In the genomic region with DNA sequence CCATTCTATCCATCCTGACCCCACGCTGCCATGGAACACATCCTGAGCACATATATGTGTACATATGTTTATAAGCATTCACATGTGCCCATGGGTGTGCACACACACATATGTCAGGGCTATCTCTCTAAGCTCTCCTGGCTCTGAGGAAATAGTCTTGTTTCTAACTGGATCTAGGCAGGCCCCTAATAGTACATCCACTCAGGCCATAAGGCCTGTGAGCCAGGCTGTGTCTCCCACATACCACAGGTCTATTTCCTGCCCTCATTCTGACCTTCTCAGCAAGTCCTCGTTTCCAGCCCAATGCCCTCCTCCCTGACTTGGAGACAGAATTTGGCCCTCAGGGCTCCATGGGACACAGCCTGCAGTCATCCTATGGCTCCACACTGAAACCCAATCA, we compare ENCODE assay signal across 19 cellular contexts.
DNase-seq lines count a peak whose midpoint lies in the region; FAIRE-seq lines count a peak whose summit lies in the region.
"Had no signal": no experiment of that assay in that cellular context is flagged by ENCODE, and none has a peak within 500 bp of the region (broad histone marks: within the 10 kb centered on the region; RNA-seq: fewer than 3 reads in every experiment).

No MANE protein-coding gene starts in this region.

- FAIRE-seq in GM19239 (lab: Jason Lieb, UNC) (peak; percentile 63), RCC 7860 (lab: Jason Lieb, UNC) (no peak)
- FAIRE-seq: A549 had no signal

- no peaks in the 10 kb centered on the region for H3K9me3 ChIP-seq in neuronal stem cell (replicated peaks in 1 of 2; ENCODE audit: control insufficient read depth in 2 of 2, insufficient read depth in 1 of 2, low read depth in 1 of 2, low read length in 2 of 2)
- H3K9me3 ChIP-seq: A549, BLaER1 had no signal

- H4K8ac ChIP-seq in neuronal stem cell (ENCODE audit: low read depth, low read length): no peak overlapping the region

- WGBS in neuronal stem cell (ENCODE audit: extremely low coverage in 2 of 2, insufficient read length in 2 of 2, insufficient replicate concordance in 1 of 2), 2 donors: no CpG with 5 or more reads among the region's 2 CpGs

- H3K4me1 Mint-ChIP-seq in activated CD4-positive, alpha-beta T cell treated with anti-CD3 and anti-CD28 coated beads, Interleukin-2, amount 10 ng/mL, durations not matched to agents 24 days and 14 days: no peaks in the 10 kb centered on the region
- H3K4me1 Mint-ChIP-seq: CD14-positive monocyte had no signal

- no peak overlapping the region for H3K4me2 ChIP-seq in neuronal stem cell (ENCODE audit: insufficient read depth, low read length, poor library complexity, severe bottlenecking)
- H3K4me2 ChIP-seq: A549, BLaER1, GM23338 had no signal

- H3K23ac ChIP-seq in neuronal stem cell (ENCODE audit: low read depth, low read length, poor library complexity): peak overlapping the region; percentile 18

- H3K4ac ChIP-seq in neuronal stem cell (ENCODE audit: low read length): no peak overlapping the region

- DNase-seq in activated CD4-positive, alpha-beta T cell treated with anti-CD3 and anti-CD28 coated beads, Interleukin-2, amount 10 ng/mL, durations not matched to agents 24 days and 14 days: peak; percentile 37
- DNase-seq in activated CD4-positive, alpha-beta T cell treated with anti-CD3 and anti-CD28 coated beads for 4 hours: no peak
- no peak for DNase-seq in GM19239 (ENCODE audit: insufficient read length, low spot score)
- DNase-seq in cerebellar cortex (ENCODE audit: low spot score): peak; percentile 23
- no peak for DNase-seq in neuronal stem cell (ENCODE audit: low spot score)
- DNase-seq in RCC 7860 (ENCODE audit: low spot score): no peak
- no peak for DNase-seq in CD1c-positive myeloid dendritic cell (ENCODE audit: extremely low spot score)
- DNase-seq in DMS114 treated with DMSO at 0.1 percent for 48 hours (lab: John Stamatoyannopoulos, UW; ENCODE audit: unreplicated experiment): no peak
- DNase-seq: CD8-positive, alpha-beta T cell; DMS 273 treated with DMSO at 0.1 percent for 48 hours; GDM1; H7; HFFc6; KG1 had no signal

- no peak overlapping the region for H3K27ac ChIP-seq in neuronal stem cell (replicated peaks; ENCODE audit: low read length)
- H3K27ac ChIP-seq: 22Rv1, A549, BLaER1 had no signal

- H2BK15ac ChIP-seq in neuronal stem cell (ENCODE audit: low read length): no peak overlapping the region

- H2AFZ ChIP-seq in neuronal stem cell (ENCODE audit: low read length): no peak overlapping the region
- H2AFZ ChIP-seq: GM23338 had no signal

- no peaks in the 10 kb centered on the region for H3K79me1 ChIP-seq in neuronal stem cell (ENCODE audit: low read depth, low read length)

- H3K4me3 ChIP-seq in neuronal stem cell (ENCODE audit: low read length in 2 of 2): no peak overlapping the region
- H3K4me3 ChIP-seq: A549, BLaER1, GM23338 had no signal

- no peak overlapping the region for H2BK12ac ChIP-seq in neuronal stem cell (ENCODE audit: low read length)

- H2BK120ac ChIP-seq in neuronal stem cell (ENCODE audit: low read depth, low read length): no peak overlapping the region

- no peak overlapping the region for H2BK5ac ChIP-seq in neuronal stem cell (ENCODE audit: low read length)

- H3K27me3 Mint-ChIP-seq in activated CD4-positive, alpha-beta T cell treated with anti-CD3 and anti-CD28 coated beads, Interleukin-2, amount 10 ng/mL, durations not matched to agents 24 days and 14 days: no peaks in the 10 kb centered on the region

- no peak overlapping the region for H3K27ac Mint-ChIP-seq in activated CD4-positive, alpha-beta T cell treated with anti-CD3 and anti-CD28 coated beads, Interleukin-2, amount 10 ng/mL, durations not matched to agents 24 days and 14 days
- H3K27ac Mint-ChIP-seq: CD8-positive, alpha-beta T cell; GM23338; HFFc6 had no signal

- H4K91ac ChIP-seq in neuronal stem cell (ENCODE audit: low read depth, low read length, poor library complexity): no peak overlapping the region

- H3K36me3 Mint-ChIP-seq in activated CD4-positive, alpha-beta T cell treated with anti-CD3 and anti-CD28 coated beads, Interleukin-2, amount 10 ng/mL, durations not matched to agents 24 days and 14 days (ENCODE audit: low read depth): no peaks in the 10 kb centered on the region
- H3K36me3 Mint-ChIP-seq: CD14-positive monocyte; CD8-positive, alpha-beta T cell had no signal

- H3K27me3 ChIP-seq in neuronal stem cell (ENCODE audit: control insufficient read depth in 3 of 3, insufficient read depth in 3 of 3, low read depth in 1 of 3, low read length in 3 of 3): no peaks in the 10 kb centered on the region
- H3K27me3 ChIP-seq: BLaER1 had no signal

- intact Hi-C loops in activated CD4-positive, alpha-beta T cell treated with anti-CD3 and anti-CD28 coated beads, Interleukin-2, amount 10 ng/mL, durations not matched to agents 24 days and 14 days (cut with micrococcal nuclease): no loop called here

- peaks cover 0 to 11% of the 10 kb centered on the region in 2 donors for H3K4me1 ChIP-seq in neuronal stem cell (ENCODE audit: control insufficient read depth in 2 of 2, insufficient read depth in 1 of 2, low read depth in 1 of 2, low read length in 2 of 2)
- H3K4me1 ChIP-seq: BLaER1 had no signal

- H3K14ac ChIP-seq in neuronal stem cell (ENCODE audit: low read length): no peak overlapping the region

- peaks cover 4% of the 10 kb centered on the region for H3K9me3 Mint-ChIP-seq in activated CD4-positive, alpha-beta T cell treated with anti-CD3 and anti-CD28 coated beads, Interleukin-2, amount 10 ng/mL, durations not matched to agents 24 days and 14 days
- H3K9me3 Mint-ChIP-seq: CD8-positive, alpha-beta T cell; GM23338 had no signal

- no peak overlapping the region for H3K9ac ChIP-seq in neuronal stem cell (ENCODE audit: low read depth, low read length, poor library complexity)
- H3K9ac ChIP-seq: BLaER1 had no signal

- no peaks in the 10 kb centered on the region for H3K36me3 ChIP-seq in neuronal stem cell (replicated peaks in 1 of 2; ENCODE audit: control insufficient read depth in 2 of 2, insufficient read depth in 2 of 2, low read length in 2 of 2)
- H3K36me3 ChIP-seq: BLaER1 had no signal

- H3K18ac ChIP-seq in neuronal stem cell (ENCODE audit: low read length): no peak overlapping the region

- H2AK5ac ChIP-seq in neuronal stem cell (ENCODE audit: low read depth, low read length): no peak overlapping the region

- H3K4me3 Mint-ChIP-seq in activated CD4-positive, alpha-beta T cell treated with anti-CD3 and anti-CD28 coated beads, Interleukin-2, amount 10 ng/mL, durations not matched to agents 24 days and 14 days: no peak overlapping the region
- H3K4me3 Mint-ChIP-seq: CD14-positive monocyte; CD8-positive, alpha-beta T cell; GM23338; HFFc6 had no signal

Comparison
In these comparisons a context has a peak if more than half of its experiments do, and no peak if none do; other contexts are left out.
1. DNase-seq: peak in activated CD4-positive, alpha-beta T cell treated with anti-CD3 and anti-CD28 coated beads, Interleukin-2, amount 10 ng/mL, durations not matched to agents 24 days and 14 days (single experiment) and cerebellar cortex (single experiment); none in activated CD4-positive, alpha-beta T cell treated with anti-CD3 and anti-CD28 coated beads for 4 hours (0 of 2), GM19239 (single experiment), neuronal stem cell (single experiment), RCC 7860 (single experiment), CD1c-positive myeloid dendritic cell (single experiment) and DMS114 treated with DMSO at 0.1 percent for 48 hours (single experiment).